In genomic region chr15:86300371-86301106, GRCh38 we compare ENCODE assay signal across 13 cellular contexts.
"Had no signal": no experiment of that assay in that cellular context is flagged by ENCODE, and none has a peak within 500 bp of the region (broad histone marks: within the 10 kb centered on the region; RNA-seq: fewer than 3 reads in every experiment).

No MANE protein-coding gene starts in this region.

- H3K36me3 ChIP-seq: brain microvascular endothelial cell, thoracic aorta had no signal

- H3K27ac ChIP-seq: brain microvascular endothelial cell, dorsolateral prefrontal cortex, thoracic aorta had no signal

- H3K9me3 ChIP-seq: thoracic aorta had no signal

- H3K4me3 ChIP-seq: dorsolateral prefrontal cortex, thoracic aorta had no signal

- DNase-seq: activated CD8-positive, alpha-beta memory T cell treated with anti-CD3 and anti-CD28 coated beads, Interleukin-2, amount 10 ng/mL, durations not matched to agents 7 days and 5 days; activated effector memory CD4-positive, alpha-beta T cell treated with Interleukin-2 at 50 U/mL for 16 hours; activated T-cell treated with anti-CD3 and anti-CD28 coated beads, Interleukin-2, amount 50 U/mL, for 24 hours; brain microvascular endothelial cell; dorsolateral prefrontal cortex; kidney; left ventricle myocardium superior; stimulated activated CD4-positive, alpha-beta T cell treated with anti-CD3 and anti-CD28 coated beads, Interleukin-15, amount 100 ng/mL, for 24 hours; stimulated activated CD4-positive, alpha-beta T cell treated with anti-CD3 and anti-CD28 coated beads, Interleukin-4, amount 100 ng/mL, for 24 hours; stimulated activated naive CD8-positive, alpha-beta T cell treated with anti-CD3 and anti-CD28 coated beads, Interleukin-15, amount 100 ng/mL, for 72 hours had no signal

- ATAC-seq: activated CD4-positive, CD25-positive, alpha-beta regulatory T cell treated with anti-CD3 and anti-CD28 coated beads, Interleukin-2, amount 50 U/mL, for 24 hours; activated CD8-positive, alpha-beta memory T cell treated with anti-CD3 and anti-CD28 coated beads, Interleukin-2, amount 10 ng/mL, durations not matched to agents 7 days and 5 days; left ventricle myocardium superior; stimulated activated naive CD8-positive, alpha-beta T cell treated with anti-CD3 and anti-CD28 coated beads, Interleukin-15, amount 100 ng/mL, for 72 hours had no signal

- FAIRE-seq: frontal cortex, kidney had no signal

- H3K27me3 ChIP-seq: brain microvascular endothelial cell had no signal
